Comparison of ENCODE assay signal across 2 cellular contexts in the genomic region with DNA sequence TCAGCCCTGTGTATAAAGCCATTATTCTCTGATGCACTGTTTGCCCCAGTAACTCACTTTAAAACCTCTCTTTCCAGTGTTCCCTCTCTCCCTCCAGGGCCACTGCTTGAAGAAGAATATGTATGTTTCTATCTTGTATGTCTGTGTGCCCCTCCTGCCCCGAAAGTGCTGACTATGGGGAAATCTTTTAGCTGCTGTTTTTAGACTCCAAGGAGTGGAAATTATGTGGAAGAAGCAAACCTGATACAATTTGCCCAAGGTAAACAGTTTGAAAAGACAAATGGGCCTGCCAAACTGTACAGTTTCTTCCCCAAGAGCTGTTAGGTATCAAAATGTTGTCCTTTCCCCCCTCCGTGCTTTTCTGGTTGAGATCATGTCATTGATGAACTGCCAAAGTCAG.
TF ChIP-seq lines count a peak whose summit lies in the region.

No MANE protein-coding gene starts in this region.

TF ChIP-seq in IMR-90, 13 proteins besides CTCF, POLR2A, EP300 and RAD21:
- TF ChIP-seq MAFK (IDR thresholded peaks at IDR 0.05; ENCODE audit: low read depth, low read length) (peak; percentile 94), CHD1 (IDR thresholded peaks at IDR 0.05; ENCODE audit: low read depth, low read length) (no peak)
- TF ChIP-seq, protein P1, sequence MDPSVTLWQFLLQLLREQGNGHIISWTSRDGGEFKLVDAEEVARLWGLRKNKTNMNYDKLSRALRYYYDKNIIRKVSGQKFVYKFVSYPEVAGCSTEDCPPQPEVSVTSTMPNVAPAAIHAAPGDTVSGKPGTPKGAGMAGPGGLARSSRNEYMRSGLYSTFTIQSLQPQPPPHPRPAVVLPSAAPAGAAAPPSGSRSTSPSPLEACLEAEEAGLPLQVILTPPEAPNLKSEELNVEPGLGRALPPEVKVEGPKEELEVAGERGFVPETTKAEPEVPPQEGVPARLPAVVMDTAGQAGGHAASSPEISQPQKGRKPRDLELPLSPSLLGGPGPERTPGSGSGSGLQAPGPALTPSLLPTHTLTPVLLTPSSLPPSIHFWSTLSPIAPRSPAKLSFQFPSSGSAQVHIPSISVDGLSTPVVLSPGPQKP (IDR thresholded peaks at IDR 0.05; ENCODE audit: borderline replicate concordance, low read depth, low read length), result no peak

TF ChIP-seq in neural cell, 6 proteins besides CTCF, POLR2A, EP300 and RAD21:
- TF ChIP-seq POLR2AphosphoS5 (IDR thresholded peaks at IDR 0.05) (no peak), TAF1 (IDR thresholded peaks at IDR 0.05; ENCODE audit: low read depth) (no peak), SMC3 (conservative IDR thresholded peaks at IDR 0.05; ENCODE audit: poor library complexity) (no peak), MXI1 (conservative IDR thresholded peaks at IDR 0.05; ENCODE audit: poor library complexity, severe bottlenecking) (no peak)
- TF ChIP-seq, protein P2, sequence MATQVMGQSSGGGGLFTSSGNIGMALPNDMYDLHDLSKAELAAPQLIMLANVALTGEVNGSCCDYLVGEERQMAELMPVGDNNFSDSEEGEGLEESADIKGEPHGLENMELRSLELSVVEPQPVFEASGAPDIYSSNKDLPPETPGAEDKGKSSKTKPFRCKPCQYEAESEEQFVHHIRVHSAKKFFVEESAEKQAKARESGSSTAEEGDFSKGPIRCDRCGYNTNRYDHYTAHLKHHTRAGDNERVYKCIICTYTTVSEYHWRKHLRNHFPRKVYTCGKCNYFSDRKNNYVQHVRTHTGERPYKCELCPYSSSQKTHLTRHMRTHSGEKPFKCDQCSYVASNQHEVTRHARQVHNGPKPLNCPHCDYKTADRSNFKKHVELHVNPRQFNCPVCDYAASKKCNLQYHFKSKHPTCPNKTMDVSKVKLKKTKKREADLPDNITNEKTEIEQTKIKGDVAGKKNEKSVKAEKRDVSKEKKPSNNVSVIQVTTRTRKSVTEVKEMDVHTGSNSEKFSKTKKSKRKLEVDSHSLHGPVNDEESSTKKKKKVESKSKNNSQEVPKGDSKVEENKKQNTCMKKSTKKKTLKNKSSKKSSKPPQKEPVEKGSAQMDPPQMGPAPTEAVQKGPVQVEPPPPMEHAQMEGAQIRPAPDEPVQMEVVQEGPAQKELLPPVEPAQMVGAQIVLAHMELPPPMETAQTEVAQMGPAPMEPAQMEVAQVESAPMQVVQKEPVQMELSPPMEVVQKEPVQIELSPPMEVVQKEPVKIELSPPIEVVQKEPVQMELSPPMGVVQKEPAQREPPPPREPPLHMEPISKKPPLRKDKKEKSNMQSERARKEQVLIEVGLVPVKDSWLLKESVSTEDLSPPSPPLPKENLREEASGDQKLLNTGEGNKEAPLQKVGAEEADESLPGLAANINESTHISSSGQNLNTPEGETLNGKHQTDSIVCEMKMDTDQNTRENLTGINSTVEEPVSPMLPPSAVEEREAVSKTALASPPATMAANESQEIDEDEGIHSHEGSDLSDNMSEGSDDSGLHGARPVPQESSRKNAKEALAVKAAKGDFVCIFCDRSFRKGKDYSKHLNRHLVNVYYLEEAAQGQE (IDR thresholded peaks at IDR 0.05; ENCODE audit: borderline replicate concordance), result no peak
